In the genomic region with DNA sequence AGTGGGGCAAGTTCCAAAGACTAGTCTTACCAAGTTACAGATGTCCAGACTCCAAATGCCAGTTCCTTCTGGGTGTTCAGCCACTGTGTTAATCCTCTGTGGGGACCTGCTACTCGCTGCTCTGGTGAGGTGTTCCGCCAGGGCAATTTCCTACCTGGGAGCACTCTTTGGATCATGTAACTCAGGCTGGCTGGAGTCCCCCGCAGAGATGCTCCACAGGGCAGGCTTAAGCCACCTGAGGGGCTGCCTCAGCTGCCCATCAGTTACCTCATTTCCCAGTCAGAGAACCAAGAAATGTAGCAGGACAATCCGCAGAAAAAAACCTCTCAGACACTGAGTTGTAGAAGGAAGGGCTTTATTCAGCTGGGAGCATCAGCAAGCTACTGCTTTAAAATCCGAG, we compare ENCODE assay signal across 22 cellular contexts.
"Had no signal": no experiment of that assay in that cellular context is flagged by ENCODE, and none has a peak within 500 bp of the region (broad histone marks: within the 10 kb centered on the region; RNA-seq: fewer than 3 reads in every experiment).

No MANE protein-coding gene starts in this region.

- H3K4me3 Mint-ChIP-seq: activated T-cell treated with anti-CD3 and anti-CD28 coated beads, Interleukin-2, amount 50 U/mL, for 24 hours; activated T-helper 17 cell treated with anti-CD3 and anti-CD28 coated beads, Interleukin-2, amount 50 U/mL, for 72 hours; neural crest cell; T-cell; T-helper 2 cell treated with Interferon-gamma antibody and Interleukin-4, amounts not matched to agents 5 μg/mL and 100 μg/mL, for 36 hours had no signal

- H3K36me3 ChIP-seq: ascending aorta, sigmoid colon, thoracic aorta, WERI-Rb-1 had no signal

- H3K27ac Mint-ChIP-seq: activated naive CD4-positive, alpha-beta T cell treated with anti-CD3 and anti-CD28 coated beads, Interleukin-2, amount 50 U/mL, for 72 hours; activated T-cell treated with anti-CD3 and anti-CD28 coated beads, Interleukin-2, amount 50 U/mL, for 24 hours; activated T-helper 17 cell treated with anti-CD3 and anti-CD28 coated beads, Interleukin-2, amount 50 U/mL, for 72 hours; T-cell; T-helper 2 cell treated with Interferon-gamma antibody and Interleukin-4, amounts not matched to agents 5 μg/mL and 100 μg/mL, for 36 hours had no signal

- H3K9me3 Mint-ChIP-seq: activated T-cell treated with anti-CD3 and anti-CD28 coated beads, Interleukin-2, amount 50 U/mL, for 24 hours; activated T-helper 17 cell treated with anti-CD3 and anti-CD28 coated beads, Interleukin-2, amount 50 U/mL, for 72 hours; neural crest cell had no signal

- H3K4me1 Mint-ChIP-seq: activated T-helper 17 cell treated with anti-CD3 and anti-CD28 coated beads, Interleukin-2, amount 50 U/mL, for 72 hours; neural crest cell had no signal

- H3K9me3 ChIP-seq: ascending aorta, sigmoid colon, thoracic aorta had no signal

- ATAC-seq: activated naive CD4-positive, alpha-beta T cell treated with anti-CD3 and anti-CD28 coated beads, Interleukin-2, amount 50 U/mL, for 72 hours; activated T-helper 17 cell treated with anti-CD3 and anti-CD28 coated beads, Interleukin-2, amount 50 U/mL, for 72 hours; foreskin keratinocyte; left ventricle myocardium superior; mucosa of descending colon; T-cell had no signal

- DNase-seq: activated CD4-positive, alpha-beta T cell treated with anti-CD3 and anti-CD28 coated beads for 1 hour; activated T-cell treated with anti-CD3 and anti-CD28 coated beads, Interleukin-2, amount 50 U/mL, for 24 hours; central memory CD4-positive, alpha-beta T cell; dermis blood vessel endothelial cell; effector CD8-positive, alpha-beta T cell; foreskin keratinocyte; left ventricle myocardium superior; occipital lobe; posterior cingulate gyrus; sigmoid colon; stimulated activated CD4-positive, alpha-beta T cell treated with anti-CD3 and anti-CD28 coated beads, Interleukin-15, amount 100 ng/mL, for 24 hours; stimulated activated naive CD4-positive, alpha-beta T cell; T-cell; WERI-Rb-1 had no signal

- H3K27me3 ChIP-seq: ascending aorta, foreskin keratinocyte, sigmoid colon had no signal

- H3K4me2 ChIP-seq: smooth muscle cell had no signal

- H3K27ac ChIP-seq: ascending aorta, foreskin keratinocyte, sigmoid colon, thoracic aorta, WERI-Rb-1 had no signal

- H3K4me1 ChIP-seq: ascending aorta, foreskin keratinocyte, sigmoid colon had no signal

- H3K27me3 Mint-ChIP-seq: activated T-cell treated with anti-CD3 and anti-CD28 coated beads, Interleukin-2, amount 50 U/mL, for 24 hours; activated T-helper 17 cell treated with anti-CD3 and anti-CD28 coated beads, Interleukin-2, amount 50 U/mL, for 72 hours; T-cell had no signal

- H3K4me3 ChIP-seq: ascending aorta, mucosa of descending colon, sigmoid colon, smooth muscle cell, thoracic aorta had no signal

- H3K36me3 Mint-ChIP-seq: T-cell had no signal
